In genomic region chr2:32976409-32977063, GRCh38 we compare ENCODE assay signal across 23 cellular contexts. TPM values are rescaled to one million over a fixed set of nuclear protein-coding genes. Genes with fewer than 3 reads are reported as not detected.
DNase-seq lines count a peak whose midpoint lies in the region; ATAC-seq and TF ChIP-seq lines count a peak whose summit lies in the region.
"Had no signal": no experiment of that assay in that cellular context is flagged by ENCODE, and none has a peak within 500 bp of the region (broad histone marks: within the 10 kb centered on the region; RNA-seq: fewer than 3 reads in every experiment).

No MANE protein-coding gene starts in this region.

- TF ChIP-seq EP300 in SK-N-SH (IDR thresholded peaks at IDR 0.05; ENCODE audit: borderline replicate concordance in 1 of 2, low read depth in 1 of 2, low read length in 1 of 2) = no peak

- POLR2A ChIA-PET in SK-N-SH (lab: Yijun Ruan, JAX) = no interaction called here

- no peak for TF ChIP-seq RAD21 in SK-N-SH (IDR thresholded peaks at IDR 0.05; ENCODE audit: low read length)

- TF ChIP-seq CTCF in SK-N-SH (IDR thresholded peaks at IDR 0.05) = no peak
- TF ChIP-seq CTCF in esophagus squamous epithelium (IDR thresholded peaks at IDR 0.05) = no peak

- no peaks in the 10 kb centered on the region for H3K36me3 Mint-ChIP-seq in activated T-helper 2 cell treated with anti-CD3 and anti-CD28 coated beads, Interferon-gamma antibody, Interleukin-2, Interleukin-4, amounts not matched to agents 10 μg/mL and 5 μg/mL and 100 μg/mL, durations not matched to agents 14 hours and 24 hours and 36 hours (ENCODE audit: low read depth)

- H3K9me3 ChIP-seq in SK-N-SH (peaks cover 23% of the 10 kb centered on the region; the same call in 1 of the 2 replicates), esophagus squamous epithelium (no peaks in the 10 kb centered on the region), aorta (ENCODE audit: control insufficient read depth, low read length) (no peaks in the 10 kb centered on the region)

- DNase-seq in SK-N-SH (no peak), esophagus squamous epithelium (lab: John Stamatoyannopoulos, UW) (no peak), left colon (peak; percentile 49 to 73), aorta (no peak), NCI-H1092 (lab: John Stamatoyannopoulos, UW) (no peak), hippocampal formation (lab: John Stamatoyannopoulos, UW) (no peak)
- no peak for DNase-seq in activated T-helper 2 cell treated with anti-CD3 and anti-CD28 coated beads, Interferon-gamma antibody, Interleukin-2, Interleukin-4, amounts not matched to agents 10 μg/mL and 5 μg/mL and 100 μg/mL, durations not matched to agents 14 hours and 24 hours and 36 hours (ENCODE audit: low spot score)
- DNase-seq: activated CD4-positive, alpha-beta memory T cell treated with anti-CD3 and anti-CD28 coated beads, Interleukin-2, amount 10 ng/mL, durations not matched to agents 7 days and 5 days; activated CD4-positive, CD25-positive, alpha-beta regulatory T cell treated with anti-CD3 and anti-CD28 coated beads, Interleukin-2, amount 50 U/mL, for 72 hours; CD4-positive, alpha-beta T cell; glutamatergic neuron; HFFc6; NCI-H187 treated with DMSO at 0.1 percent for 48 hours; NCI-H510A treated with DMSO at 0.1 percent for 48 hours; stimulated activated CD4-positive, alpha-beta T cell treated with anti-CD3 and anti-CD28 coated beads, Interleukin-4, amount 100 ng/mL, for 4 hours; T-helper 1 cell had no signal

- CTCF ChIA-PET in SK-N-SH (lab: Yijun Ruan, JAX) = no interaction called here

- H3K27me3 ChIP-seq in SK-N-SH (ENCODE audit: insufficient read depth) (no peaks in the 10 kb centered on the region), esophagus squamous epithelium (no peaks in the 10 kb centered on the region), aorta (ENCODE audit: control insufficient read depth in 1 of 2, insufficient read depth in 2 of 2, low read length in 1 of 2) (no peaks in the 10 kb centered on the region)
- H3K27me3 ChIP-seq: ascending aorta, SJCRH30 had no signal

- H3K27ac Mint-ChIP-seq in activated T-helper 2 cell treated with anti-CD3 and anti-CD28 coated beads, Interferon-gamma antibody, Interleukin-2, Interleukin-4, amounts not matched to agents 10 μg/mL and 5 μg/mL and 100 μg/mL, durations not matched to agents 14 hours and 24 hours and 36 hours = no peak overlapping the region
- H3K27ac Mint-ChIP-seq: activated CD4-positive, alpha-beta memory T cell treated with anti-CD3 and anti-CD28 coated beads, Interleukin-2, amount 10 ng/mL, durations not matched to agents 7 days and 5 days; activated naive CD8-positive, alpha-beta T cell; CD4-positive, alpha-beta T cell; HFFc6; stimulated activated memory B cell treated with anti-CD40 and anti-IgM and Interleukin-4, amounts not matched to agents 10 μg/mL and 1 μg/mL and 100 μg/mL, for 72 hours had no signal

- no peak for TF ChIP-seq POLR2A in esophagus squamous epithelium (IDR thresholded peaks at IDR 0.05)

- H3K4me3 ChIP-seq in SK-N-SH (ENCODE audit: low read depth in 2 of 2, low read length in 1 of 2) (no peak overlapping the region), esophagus squamous epithelium (peak overlapping the region in 1 of 4 donors; percentile 7), aorta (ENCODE audit: low read length in 2 of 2) (no peak overlapping the region)
- H3K4me3 ChIP-seq: ascending aorta, SJCRH30 had no signal

- H4K20me1 ChIP-seq in SK-N-SH (ENCODE audit: insufficient read depth) = no peaks in the 10 kb centered on the region

- H3K9me3 Mint-ChIP-seq in activated T-helper 2 cell treated with anti-CD3 and anti-CD28 coated beads, Interferon-gamma antibody, Interleukin-2, Interleukin-4, amounts not matched to agents 10 μg/mL and 5 μg/mL and 100 μg/mL, durations not matched to agents 14 hours and 24 hours and 36 hours = peaks cover 8% of the 10 kb centered on the region
- H3K9me3 Mint-ChIP-seq: activated CD4-positive, alpha-beta memory T cell treated with anti-CD3 and anti-CD28 coated beads, Interleukin-2, amount 10 ng/mL, durations not matched to agents 7 days and 5 days had no signal

- H3K27ac ChIP-seq in SK-N-SH (ENCODE audit: low read depth in 2 of 2, low read length in 1 of 2) = no peak overlapping the region
- peak overlapping the region in 3 of 4 donors; percentile 30 to 73 (median 67) for H3K27ac ChIP-seq in esophagus squamous epithelium
- H3K27ac ChIP-seq in aorta (ENCODE audit: low read depth in 1 of 2, low read length in 2 of 2) = no peak overlapping the region
- H3K27ac ChIP-seq: 22Rv1, ascending aorta, SJCRH30 had no signal

- H3K9ac ChIP-seq in SK-N-SH = no peak overlapping the region

- no peak overlapping the region for H2AFZ ChIP-seq in SK-N-SH (ENCODE audit: low read depth)

- no peaks in the 10 kb centered on the region for H3K4me1 Mint-ChIP-seq in activated T-helper 2 cell treated with anti-CD3 and anti-CD28 coated beads, Interferon-gamma antibody, Interleukin-2, Interleukin-4, amounts not matched to agents 10 μg/mL and 5 μg/mL and 100 μg/mL, durations not matched to agents 14 hours and 24 hours and 36 hours (ENCODE audit: low read depth)
- H3K4me1 Mint-ChIP-seq: activated CD4-positive, alpha-beta memory T cell treated with anti-CD3 and anti-CD28 coated beads, Interleukin-2, amount 10 ng/mL, durations not matched to agents 7 days and 5 days; central memory CD8-positive, alpha-beta T cell; stimulated activated memory B cell treated with anti-CD40 and anti-IgM and Interleukin-4, amounts not matched to agents 10 μg/mL and 1 μg/mL and 100 μg/mL, for 72 hours had no signal

- H3K27me3 Mint-ChIP-seq in activated T-helper 2 cell treated with anti-CD3 and anti-CD28 coated beads, Interferon-gamma antibody, Interleukin-2, Interleukin-4, amounts not matched to agents 10 μg/mL and 5 μg/mL and 100 μg/mL, durations not matched to agents 14 hours and 24 hours and 36 hours (ENCODE audit: low read depth) = peaks cover 12% of the 10 kb centered on the region

- H3F3A ChIP-seq in SK-N-SH (replicated peaks; ENCODE audit: insufficient read depth) = no peaks in the 10 kb centered on the region

- H3K4me1 ChIP-seq in SK-N-SH (ENCODE audit: control insufficient read depth in 1 of 2, insufficient read depth in 2 of 2, low read depth in 1 of 2, low read length in 1 of 2) (peaks cover 0 to 4% of the 10 kb centered on the region in 2 experiments; a peak in 2 of 4 replicates), esophagus squamous epithelium (peaks cover 5 to 16% (median 13%) of the 10 kb centered on the region in 3 donors), aorta (ENCODE audit: control insufficient read depth in 1 of 2, insufficient read depth in 2 of 2, low read length in 2 of 2) (no peaks in the 10 kb centered on the region)
- H3K4me1 ChIP-seq: ascending aorta, SJCRH30 had no signal

- 42% methylated on average over 6 of the region's 6 CpGs for WGBS in SK-N-SH (ENCODE audit: low lambda C conversion rate)
- 47 to 92% methylated on average over 2 to 5 of the region's 6 CpGs for WGBS in esophagus squamous epithelium, 2 donors
- WGBS in aorta, 2 donors = 92 to 94% methylated on average over 6 of the region's 6 CpGs

- H3K36me3 ChIP-seq in SK-N-SH (replicated peaks in 1 of 2; ENCODE audit: control insufficient read depth in 1 of 2, insufficient read depth in 2 of 2, low read length in 1 of 2) (peaks cover 0 to 9% of the 10 kb centered on the region in 2 experiments), esophagus squamous epithelium (no peaks in the 10 kb centered on the region), aorta (ENCODE audit: control insufficient read depth in 1 of 2, insufficient read depth in 2 of 2, low read length in 1 of 2) (no peaks in the 10 kb centered on the region)
- H3K36me3 ChIP-seq: ascending aorta, SJCRH30 had no signal

- no peak overlapping the region for H3K4me2 ChIP-seq in SK-N-SH

- H3K4me3 Mint-ChIP-seq in activated T-helper 2 cell treated with anti-CD3 and anti-CD28 coated beads, Interferon-gamma antibody, Interleukin-2, Interleukin-4, amounts not matched to agents 10 μg/mL and 5 μg/mL and 100 μg/mL, durations not matched to agents 14 hours and 24 hours and 36 hours (ENCODE audit: low read depth) = no peak overlapping the region
- H3K4me3 Mint-ChIP-seq: activated CD4-positive, alpha-beta memory T cell treated with anti-CD3 and anti-CD28 coated beads, Interleukin-2, amount 10 ng/mL, durations not matched to agents 7 days and 5 days; activated naive CD8-positive, alpha-beta T cell; CD4-positive, alpha-beta T cell; central memory CD8-positive, alpha-beta T cell; HFFc6; stimulated activated memory B cell treated with anti-CD40 and anti-IgM and Interleukin-4, amounts not matched to agents 10 μg/mL and 1 μg/mL and 100 μg/mL, for 72 hours had no signal

- intact Hi-C loops in esophagus squamous epithelium (cut with DNase I) (no loop called here), left colon (cut with DNase I, micrococcal nuclease) (no loop called here), aorta (cut with DNase I) (no loop called here)
- intact Hi-C loops in activated T-helper 2 cell treated with anti-CD3 and anti-CD28 coated beads, Interferon-gamma antibody, Interleukin-2, Interleukin-4, amounts not matched to agents 10 μg/mL and 5 μg/mL and 100 μg/mL, durations not matched to agents 14 hours and 24 hours and 36 hours (cut with micrococcal nuclease) = no loop called here

- H3K9me2 ChIP-seq in SK-N-SH = no peaks in the 10 kb centered on the region

- ATAC-seq in SK-N-SH treated with all-trans-retinoic acid at 6 μM for 48 hours (peak; percentile 28), left colon (peak; percentile 77), aorta (ENCODE audit: low FRiP score) (peak; percentile 7)
- ATAC-seq: stimulated activated memory B cell treated with anti-CD40 and anti-IgM and Interleukin-4, amounts not matched to agents 10 μg/mL and 1 μg/mL and 100 μg/mL, for 72 hours had no signal

- H3K79me2 ChIP-seq in SK-N-SH (ENCODE audit: insufficient read depth) = peaks cover 5% of the 10 kb centered on the region; the same call in 1 of the 2 replicates

TF ChIP-seq in SK-N-SH treated with all-trans-retinoic acid at 6 μM for 48 hours, 23 proteins besides CTCF, POLR2A, EP300 and RAD21 (continues in another document):
- TF ChIP-seq ZFP3 (CRISPR knock-in tag; IDR thresholded peaks at IDR 0.05) = no peak
- no peak for TF ChIP-seq ESRRG (CRISPR knock-in tag; IDR thresholded peaks at IDR 0.05)

TF ChIP-seq in SK-N-SH, 30 proteins besides CTCF, POLR2A, EP300 and RAD21 (continues in another document):
- TF ChIP-seq POLR2AphosphoS5 (IDR thresholded peaks at IDR 0.05; ENCODE audit: low read depth, low read length) (no peak), ELF1 (IDR thresholded peaks at IDR 0.05) (no peak), SIN3A (IDR thresholded peaks at IDR 0.05; ENCODE audit: borderline replicate concordance, low read depth, low read length) (no peak), RCOR1 (IDR thresholded peaks at IDR 0.05; ENCODE audit: low read length) (no peak)

RNA-seq across cellular contexts. Expression of gene LTBP1, which starts 29.8 kb away (rescaled TPM):
- 467 and 564 TPM in 2 replicates for polyA plus RNA-seq in SK-N-SH (2012; rRNA removed)
- polyA plus RNA-seq in SK-N-SH (2012; cell fraction: cytosol; rRNA removed) = 524 and 527 TPM in 2 replicates
- polyA plus RNA-seq in SK-N-SH (2012; cell fraction: nucleus; rRNA removed) = 314 and 521 TPM in 2 replicates
- 10 to 100 TPM in 3 of 4 donors, 1 to 10 TPM in 1; 5.5 to 69.4 (median 32.6) TPM for total RNA-seq in esophagus squamous epithelium
- total RNA-seq in left colon = 10 to 100 TPM; 21.2 to 24.8 TPM
- 100 to 1,000 TPM; 551 to 573 TPM for total RNA-seq in aorta
- 100 to 1,000 TPM; 107 to 539 TPM for polyA plus RNA-seq in aorta
- total RNA-seq in activated T-helper 2 cell treated with anti-CD3 and anti-CD28 coated beads, Interferon-gamma antibody, Interleukin-2, Interleukin-4, amounts not matched to agents 10 μg/mL and 5 μg/mL and 100 μg/mL, durations not matched to agents 14 hours and 24 hours and 36 hours = 0.34 and 0.82 TPM in 2 replicates

Comparison
In these comparisons a context has a peak if more than half of its experiments do, and no peak if none do; other contexts are left out.
1. ATAC-seq: peak in every context shown above with its lines; median percentile 77 in left colon; 28 in SK-N-SH treated with all-trans-retinoic acid at 6 μM for 48 hours; 7 in aorta.
2. DNase-seq: peak in left colon (2 of 2); none in SK-N-SH (single experiment), esophagus squamous epithelium (single experiment), aorta (0 of 2), NCI-H1092 (single experiment), activated T-helper 2 cell treated with anti-CD3 and anti-CD28 coated beads, Interferon-gamma antibody, Interleukin-2, Interleukin-4, amounts not matched to agents 10 μg/mL and 5 μg/mL and 100 μg/mL, durations not matched to agents 14 hours and 24 hours and 36 hours (single experiment) and hippocampal formation (0 of 2).
3. H3K27ac ChIP-seq: peak in esophagus squamous epithelium (3 of 4); none in SK-N-SH (0 of 2) and aorta (0 of 2).
4. RNA of gene LTBP1, which starts 29.8 kb away (total RNA-seq): 551 to 573 TPM in aorta; 5.5 to 69.4 TPM in esophagus squamous epithelium, 21.2 to 24.8 TPM in left colon and 0.34 to 0.82 TPM in activated T-helper 2 cell treated with anti-CD3 and anti-CD28 coated beads, Interferon-gamma antibody, Interleukin-2, Interleukin-4, amounts not matched to agents 10 μg/mL and 5 μg/mL and 100 μg/mL, durations not matched to agents 14 hours and 24 hours and 36 hours; every median in the first group is over 4 times any median in the second.